Comparison of ENCODE assay signal across 24 cellular contexts in the genomic region with DNA sequence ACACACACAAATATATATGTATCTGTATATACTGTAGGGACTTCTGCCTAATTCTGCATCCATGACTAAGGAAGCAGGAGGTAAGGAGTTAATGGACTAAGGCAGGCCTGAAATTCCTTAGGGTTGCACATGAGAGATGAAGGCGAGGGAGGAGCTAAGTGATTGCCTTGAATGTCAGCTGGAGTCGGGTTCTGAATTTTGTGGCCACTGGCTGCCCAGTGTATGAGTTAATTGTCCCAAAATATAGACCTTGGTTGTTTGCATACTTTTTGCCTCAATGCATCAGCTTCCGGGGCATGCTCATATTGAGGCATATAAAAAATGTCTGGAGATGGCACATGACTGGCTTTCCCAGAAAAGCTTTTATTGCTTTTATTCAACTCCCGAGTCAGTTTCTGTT.
"Had no signal": no experiment of that assay in that cellular context is flagged by ENCODE, and none has a peak within 500 bp of the region (broad histone marks: within the 10 kb centered on the region; RNA-seq: fewer than 3 reads in every experiment).

No MANE protein-coding gene starts in this region.

- ATAC-seq: activated CD4-positive, CD25-positive, alpha-beta regulatory T cell treated with anti-CD3 and anti-CD28 coated beads, Interleukin-2, amount 50 U/mL, for 24 hours; activated T-cell treated with anti-CD3 and anti-CD28 coated beads, Interleukin-2, amount 50 U/mL, for 72 hours; gastroesophageal sphincter; heart left ventricle; left ventricle myocardium superior; sciatic nerve; stimulated activated naive B cell treated with anti-CD40 and anti-IgM and Interleukin-4, amounts not matched to agents 10 μg/mL and 1 μg/mL and 100 μg/mL, for 72 hours had no signal

- H3K4me3 ChIP-seq: coronary artery, esophagus squamous epithelium, gastroesophageal sphincter, heart left ventricle, uterus had no signal

- H3K4me1 ChIP-seq: esophagus squamous epithelium, gastroesophageal sphincter, heart left ventricle, uterus had no signal

- H3K4me3 Mint-ChIP-seq: activated CD4-positive, alpha-beta memory T cell treated with anti-CD3 and anti-CD28 coated beads, Interleukin-2, amount 10 ng/mL, durations not matched to agents 7 days and 5 days; activated CD4-positive, alpha-beta T cell treated with anti-CD3 and anti-CD28 coated beads, Interleukin-2, amount 10 ng/mL, durations not matched to agents 24 days and 14 days; activated naive CD4-positive, alpha-beta T cell treated with anti-CD3 and anti-CD28 coated beads, Interleukin-2, amount 10 ng/mL, durations not matched to agents 7 days and 5 days; activated T-cell treated with anti-CD3 and anti-CD28 coated beads, Interleukin-2, amount 50 U/mL, for 72 hours; endodermal cell; immature natural killer cell; nephron progenitor cell; stimulated activated naive B cell treated with anti-CD40 and anti-IgM and Interleukin-4, amounts not matched to agents 10 μg/mL and 1 μg/mL and 100 μg/mL, for 72 hours had no signal

- H3K27ac ChIP-seq: coronary artery, esophagus squamous epithelium, gastroesophageal sphincter, heart left ventricle, uterus, VCaP had no signal

- H3K36me3 Mint-ChIP-seq: activated naive CD4-positive, alpha-beta T cell treated with anti-CD3 and anti-CD28 coated beads, Interleukin-2, amount 10 ng/mL, durations not matched to agents 7 days and 5 days; immature natural killer cell; stimulated activated naive B cell treated with anti-CD40 and anti-IgM and Interleukin-4, amounts not matched to agents 10 μg/mL and 1 μg/mL and 100 μg/mL, for 72 hours had no signal

- H3K27me3 ChIP-seq: esophagus squamous epithelium, uterus had no signal

- H3K9me3 Mint-ChIP-seq: activated CD4-positive, alpha-beta memory T cell treated with anti-CD3 and anti-CD28 coated beads, Interleukin-2, amount 10 ng/mL, durations not matched to agents 7 days and 5 days; activated CD4-positive, alpha-beta T cell treated with anti-CD3 and anti-CD28 coated beads, Interleukin-2, amount 10 ng/mL, durations not matched to agents 24 days and 14 days; activated naive CD4-positive, alpha-beta T cell treated with anti-CD3 and anti-CD28 coated beads, Interleukin-2, amount 10 ng/mL, durations not matched to agents 7 days and 5 days; endodermal cell had no signal

- H3K4me1 Mint-ChIP-seq: activated CD4-positive, alpha-beta memory T cell treated with anti-CD3 and anti-CD28 coated beads, Interleukin-2, amount 10 ng/mL, durations not matched to agents 7 days and 5 days; activated CD4-positive, alpha-beta T cell treated with anti-CD3 and anti-CD28 coated beads, Interleukin-2, amount 10 ng/mL, durations not matched to agents 24 days and 14 days; activated naive CD4-positive, alpha-beta T cell treated with anti-CD3 and anti-CD28 coated beads, Interleukin-2, amount 10 ng/mL, durations not matched to agents 7 days and 5 days; immature natural killer cell had no signal

- DNase-seq: activated CD4-positive, alpha-beta memory T cell treated with anti-CD3 and anti-CD28 coated beads, Interleukin-2, amount 10 ng/mL, durations not matched to agents 7 days and 5 days; activated CD4-positive, alpha-beta T cell treated with anti-CD3 and anti-CD28 coated beads, Interleukin-2, amount 10 ng/mL, durations not matched to agents 24 days and 14 days; activated effector memory CD4-positive, alpha-beta T cell treated with Interleukin-2 at 50 U/mL for 16 hours; activated naive CD4-positive, alpha-beta T cell treated with anti-CD3 and anti-CD28 coated beads, Interleukin-2, amount 10 ng/mL, durations not matched to agents 7 days and 5 days; activated T-cell treated with anti-CD3 and anti-CD28 coated beads, Interleukin-2, amount 50 U/mL, for 72 hours; amygdala; cerebellar nuclear complex; endodermal cell; esophagus squamous epithelium; heart left ventricle; immature natural killer cell; left ventricle myocardium superior; mammary epithelial cell; nephron progenitor cell; stimulated activated CD4-positive, alpha-beta T cell treated with anti-CD3 and anti-CD28 coated beads, Interleukin-2, amount 100 ng/mL, for 48 hours; stimulated activated CD8-positive, alpha-beta memory T cell treated with anti-CD3 and anti-CD28 coated beads, Interleukin-4, amount 100 ng/mL, for 48 hours; stimulated activated naive B cell treated with anti-CD40 and anti-IgM and Interleukin-4, amounts not matched to agents 10 μg/mL and 1 μg/mL and 100 μg/mL, for 72 hours; trophoblast cell; uterus had no signal

- H3K27me3 Mint-ChIP-seq: activated CD4-positive, alpha-beta memory T cell treated with anti-CD3 and anti-CD28 coated beads, Interleukin-2, amount 10 ng/mL, durations not matched to agents 7 days and 5 days; activated CD4-positive, alpha-beta T cell treated with anti-CD3 and anti-CD28 coated beads, Interleukin-2, amount 10 ng/mL, durations not matched to agents 24 days and 14 days; activated naive CD4-positive, alpha-beta T cell treated with anti-CD3 and anti-CD28 coated beads, Interleukin-2, amount 10 ng/mL, durations not matched to agents 7 days and 5 days had no signal

- H3K9me3 ChIP-seq: esophagus squamous epithelium, uterus had no signal

- H3K27ac Mint-ChIP-seq: activated CD4-positive, alpha-beta memory T cell treated with anti-CD3 and anti-CD28 coated beads, Interleukin-2, amount 10 ng/mL, durations not matched to agents 7 days and 5 days; activated CD4-positive, alpha-beta T cell treated with anti-CD3 and anti-CD28 coated beads, Interleukin-2, amount 10 ng/mL, durations not matched to agents 24 days and 14 days; activated naive CD4-positive, alpha-beta T cell treated with anti-CD3 and anti-CD28 coated beads, Interleukin-2, amount 10 ng/mL, durations not matched to agents 7 days and 5 days; activated T-cell treated with anti-CD3 and anti-CD28 coated beads, Interleukin-2, amount 50 U/mL, for 72 hours; endodermal cell; immature natural killer cell; nephron progenitor cell; stimulated activated naive B cell treated with anti-CD40 and anti-IgM and Interleukin-4, amounts not matched to agents 10 μg/mL and 1 μg/mL and 100 μg/mL, for 72 hours had no signal

- H3K36me3 ChIP-seq: esophagus squamous epithelium, gastroesophageal sphincter, heart left ventricle, uterus had no signal
